Comparison of ENCODE assay signal across 18 cellular contexts in the genomic region with DNA sequence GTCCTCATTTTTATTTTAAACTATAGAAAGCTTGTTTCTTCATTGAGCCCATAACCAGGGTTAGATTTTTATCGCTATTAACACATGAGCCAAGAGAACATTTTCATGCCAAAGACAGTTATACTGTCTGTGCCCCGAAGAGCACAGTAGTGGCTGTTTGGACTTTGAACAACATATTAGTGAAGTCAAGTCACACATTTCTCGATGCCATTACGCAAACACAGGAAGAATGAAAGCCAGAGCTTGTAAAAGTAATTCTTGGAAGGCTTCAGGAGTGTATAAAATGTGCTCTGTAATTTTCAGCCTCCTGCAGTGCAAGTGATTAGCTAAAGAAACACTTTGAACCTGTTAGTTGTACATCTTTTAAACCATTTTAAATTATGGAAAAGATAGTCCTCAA.
"Had no signal": no experiment of that assay in that cellular context is flagged by ENCODE, and none has a peak within 500 bp of the region (broad histone marks: within the 10 kb centered on the region; RNA-seq: fewer than 3 reads in every experiment).

No MANE protein-coding gene starts in this region.

- H3K4me1 ChIP-seq: thyroid gland had no signal

- H3K9me3 ChIP-seq: gastrocnemius medialis, mucosa of descending colon, psoas muscle, thyroid gland had no signal

- DNase-seq: activated CD4-positive, alpha-beta T cell treated with anti-CD3 and anti-CD28 coated beads for 36 hours; activated CD4-positive, alpha-beta T cell treated with anti-CD3 and anti-CD28 coated beads, Interleukin-2, amount 50 U/mL, for 48 hours; activated gamma-delta T cell; gastrocnemius medialis; head of caudate nucleus; kidney glomerular epithelial cell; left ventricle myocardium superior; mucosa of descending colon; naive thymus-derived CD4-positive, alpha-beta T cell; psoas muscle; stimulated activated CD8-positive, alpha-beta memory T cell treated with anti-CD3 and anti-CD28 coated beads, Interleukin-4, amount 100 ng/mL, for 48 hours; stimulated activated naive CD4-positive, alpha-beta T cell; thyroid gland had no signal

- H3K4me3 ChIP-seq: cardiac muscle cell, gastrocnemius medialis, mucosa of descending colon, psoas muscle, thyroid gland had no signal

- H3K27ac ChIP-seq: cardiac muscle cell, gastrocnemius medialis, psoas muscle, thyroid gland had no signal

- H3K27me3 ChIP-seq: cardiac muscle cell, gastrocnemius medialis, thyroid gland had no signal

- H3K36me3 Mint-ChIP-seq: activated naive CD4-positive, alpha-beta T cell treated with anti-CD3 and anti-CD28 coated beads, Interleukin-2, amount 50 U/mL, for 24 hours; memory B cell; naive thymus-derived CD4-positive, alpha-beta T cell; WTC11 had no signal

- H3K4me1 Mint-ChIP-seq: activated CD4-positive, alpha-beta T cell treated with anti-CD3 and anti-CD28 coated beads for 36 hours; activated naive CD4-positive, alpha-beta T cell treated with anti-CD3 and anti-CD28 coated beads, Interleukin-2, amount 50 U/mL, for 24 hours; memory B cell; naive thymus-derived CD4-positive, alpha-beta T cell had no signal

- H3K4me3 Mint-ChIP-seq: activated CD4-positive, alpha-beta T cell treated with anti-CD3 and anti-CD28 coated beads for 36 hours; activated naive CD4-positive, alpha-beta T cell treated with anti-CD3 and anti-CD28 coated beads, Interleukin-2, amount 50 U/mL, for 24 hours; memory B cell; naive thymus-derived CD4-positive, alpha-beta T cell; T-helper 2 cell treated with Interferon-gamma antibody and Interleukin-4, amounts not matched to agents 5 μg/mL and 100 μg/mL, for 36 hours; WTC11 had no signal

- H3K9me3 Mint-ChIP-seq: activated naive CD4-positive, alpha-beta T cell treated with anti-CD3 and anti-CD28 coated beads, Interleukin-2, amount 50 U/mL, for 24 hours; WTC11 had no signal

- H3K27me3 Mint-ChIP-seq: activated CD4-positive, alpha-beta T cell treated with anti-CD3 and anti-CD28 coated beads for 36 hours; activated naive CD4-positive, alpha-beta T cell treated with anti-CD3 and anti-CD28 coated beads, Interleukin-2, amount 50 U/mL, for 24 hours; memory B cell; naive thymus-derived CD4-positive, alpha-beta T cell had no signal

- H3K36me3 ChIP-seq: cardiac muscle cell, gastrocnemius medialis, thyroid gland had no signal

- H3K27ac Mint-ChIP-seq: activated CD4-positive, alpha-beta T cell treated with anti-CD3 and anti-CD28 coated beads for 36 hours; activated naive CD4-positive, alpha-beta T cell treated with anti-CD3 and anti-CD28 coated beads, Interleukin-2, amount 50 U/mL, for 24 hours; memory B cell; naive thymus-derived CD4-positive, alpha-beta T cell; T-helper 2 cell treated with Interferon-gamma antibody and Interleukin-4, amounts not matched to agents 5 μg/mL and 100 μg/mL, for 36 hours; WTC11 had no signal
